1 cellular context compared by ENCODE assay signal in genomic region chr11:21811572-21811971, GRCh38.
TF ChIP-seq lines count a peak whose summit lies in the region.

No MANE protein-coding gene starts in this region.

TF ChIP-seq in HepG2, 621 proteins besides CTCF, POLR2A, EP300 and RAD21:
- TF ChIP-seq, protein P1, sequence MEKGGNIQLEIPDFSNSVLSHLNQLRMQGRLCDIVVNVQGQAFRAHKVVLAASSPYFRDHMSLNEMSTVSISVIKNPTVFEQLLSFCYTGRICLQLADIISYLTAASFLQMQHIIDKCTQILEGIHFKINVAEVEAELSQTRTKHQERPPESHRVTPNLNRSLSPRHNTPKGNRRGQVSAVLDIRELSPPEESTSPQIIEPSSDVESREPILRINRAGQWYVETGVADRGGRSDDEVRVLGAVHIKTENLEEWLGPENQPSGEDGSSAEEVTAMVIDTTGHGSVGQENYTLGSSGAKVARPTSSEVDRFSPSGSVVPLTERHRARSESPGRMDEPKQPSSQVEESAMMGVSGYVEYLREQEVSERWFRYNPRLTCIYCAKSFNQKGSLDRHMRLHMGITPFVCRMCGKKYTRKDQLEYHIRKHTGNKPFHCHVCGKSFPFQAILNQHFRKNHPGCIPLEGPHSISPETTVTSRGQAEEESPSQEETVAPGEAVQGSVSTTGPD (CRISPR knock-in tag; IDR thresholded peaks at IDR 0.05): no peak
- peak; percentile 8; the same call in 1 of the 2 replicates for TF ChIP-seq SMC3 (IDR thresholded peaks at IDR 0.05; ENCODE audit: low read length)
TF ChIP-seq in HepG2: peak in this region for 1.
